Comparison of ENCODE assay signal across 8 cellular contexts in genomic region chr3:10992017-10992945, GRCh38. TPM values are rescaled to one million over a fixed set of nuclear protein-coding genes. Genes with fewer than 3 reads are reported as not detected.
DNase-seq lines count a peak whose midpoint lies in the region; ATAC-seq and TF ChIP-seq lines count a peak whose summit lies in the region.

Gene SLC6A1 (plus strand): TSS chr3:10992748. CDS start chr3:11017212, 24,464 bp downstream.

- POLR2A ChIA-PET in OCI-LY7 (lab: Charles Lee), result no interaction called here

- H4K20me1 ChIP-seq in OCI-LY7 (ENCODE audit: insufficient read depth, low read length), result no peaks in the 10 kb centered on the region

- no peaks in the 10 kb centered on the region for H3K36me3 ChIP-seq in upper lobe of left lung
- H3K36me3 ChIP-seq in OCI-LY7 (ENCODE audit: insufficient read depth, low read length), result no peaks in the 10 kb centered on the region

- H3K9me2 ChIP-seq in OCI-LY7 (ENCODE audit: insufficient read depth, low read length), result no peaks in the 10 kb centered on the region

- intact Hi-C loops in activated naive CD4-positive, alpha-beta T cell treated with anti-CD3 and anti-CD28 coated beads for 36 hours (cut with micrococcal nuclease), result no loop called here
- intact Hi-C loops in dendritic cell treated with granulocyte-macrophage colony-stimulating factor and Interleukin-4, amounts not matched to agents 40 ng/mL and 50 ng/mL, for 4 days (cut with micrococcal nuclease), result no loop called here
- intact Hi-C loops in OCI-LY7 (cut with micrococcal nuclease; ENCODE audit: unreplicated experiment), result no loop called here

- no peaks in the 10 kb centered on the region for H3K36me3 Mint-ChIP-seq in activated naive CD4-positive, alpha-beta T cell treated with anti-CD3 and anti-CD28 coated beads for 36 hours (ENCODE audit: low read depth)
- no peaks in the 10 kb centered on the region for H3K36me3 Mint-ChIP-seq in dendritic cell treated with granulocyte-macrophage colony-stimulating factor and Interleukin-4, amounts not matched to agents 40 ng/mL and 50 ng/mL, for 4 days (ENCODE audit: low read depth)

- no peak for TF ChIP-seq CTCF in upper lobe of left lung (IDR thresholded peaks at IDR 0.05)
- TF ChIP-seq CTCF in OCI-LY7 (conservative IDR thresholded peaks at IDR 0.05; ENCODE audit: low read length), result no peak

- BruUV-seq in OCI-LY7 (replicated peaks; lab: Mats Ljungman, UMichigan), result no TSS peak

- H2AFZ ChIP-seq in OCI-LY7 (ENCODE audit: low read length), result no peak within 1 kb of the TSS

- H3K4me3 Mint-ChIP-seq in activated naive CD4-positive, alpha-beta T cell treated with anti-CD3 and anti-CD28 coated beads for 36 hours, result peak within 1 kb of the TSS; percentile 43
- H3K4me3 Mint-ChIP-seq in dendritic cell treated with granulocyte-macrophage colony-stimulating factor and Interleukin-4, amounts not matched to agents 40 ng/mL and 50 ng/mL, for 4 days, result peak within 1 kb of the TSS; percentile 65

- WGBS in upper lobe of left lung, 2 donors, result 4 to 9% methylated on average over 18 to 26 of the region's 69 CpGs

- H3K4me1 ChIP-seq in upper lobe of left lung, result peaks cover 0 to 19% (median 5%) of the 10 kb centered on the region in 4 donors
- H3K4me1 ChIP-seq in OCI-LY7 (ENCODE audit: insufficient read depth, low read length, poor library complexity, severe bottlenecking), result no peaks in the 10 kb centered on the region

- H3K27me3 Mint-ChIP-seq in activated naive CD4-positive, alpha-beta T cell treated with anti-CD3 and anti-CD28 coated beads for 36 hours (ENCODE audit: low read depth), result peaks cover 61% of the 10 kb centered on the region
- H3K27me3 Mint-ChIP-seq in dendritic cell treated with granulocyte-macrophage colony-stimulating factor and Interleukin-4, amounts not matched to agents 40 ng/mL and 50 ng/mL, for 4 days, result peaks cover 75% of the 10 kb centered on the region

- no peaks in the 10 kb centered on the region for H3K79me2 ChIP-seq in OCI-LY7 (ENCODE audit: insufficient read depth, low read depth, low read length)

- H3K27ac ChIP-seq in upper lobe of left lung (no peak within 1 kb of the TSS), OCI-LY7 (ENCODE audit: low read depth, low read length, poor library complexity, severe bottlenecking) (no peak within 1 kb of the TSS)

- DNase-seq in activated naive CD4-positive, alpha-beta T cell treated with anti-CD3 and anti-CD28 coated beads for 36 hours, result no peak
- DNase-seq in activated naive CD4-positive, alpha-beta T cell (lab: John Stamatoyannopoulos, UW), result no peak
- peak; percentile 79 for DNase-seq in midbrain (lab: John Stamatoyannopoulos, UW)
- DNase-seq in upper lobe of left lung, result peak in 1 of 2 donors; percentile 63
- no peak for DNase-seq in OCI-LY7 (ENCODE audit: low spot score)

- H3K27ac Mint-ChIP-seq in activated naive CD4-positive, alpha-beta T cell treated with anti-CD3 and anti-CD28 coated beads for 36 hours, result no peak within 1 kb of the TSS
- H3K27ac Mint-ChIP-seq in dendritic cell treated with granulocyte-macrophage colony-stimulating factor and Interleukin-4, amounts not matched to agents 40 ng/mL and 50 ng/mL, for 4 days, result no peak within 1 kb of the TSS

- H3K4me1 Mint-ChIP-seq in activated naive CD4-positive, alpha-beta T cell treated with anti-CD3 and anti-CD28 coated beads for 36 hours (ENCODE audit: low read depth), result peaks cover 4% of the 10 kb centered on the region
- H3K4me1 Mint-ChIP-seq in dendritic cell treated with granulocyte-macrophage colony-stimulating factor and Interleukin-4, amounts not matched to agents 40 ng/mL and 50 ng/mL, for 4 days (ENCODE audit: low read depth), result peaks cover 6% of the 10 kb centered on the region

- peak; percentile 12 to 84 for ATAC-seq in upper lobe of left lung (ENCODE audit: low FRiP score in 2 of 2)
- no peak for ATAC-seq in HG03565 (IDR thresholded peaks at IDR 0.05; ENCODE audit: unreplicated experiment)
- ATAC-seq in GM19023 (IDR thresholded peaks at IDR 0.05; ENCODE audit: unreplicated experiment), result no peak

- no peaks in the 10 kb centered on the region for H3K9me3 Mint-ChIP-seq in activated naive CD4-positive, alpha-beta T cell treated with anti-CD3 and anti-CD28 coated beads for 36 hours
- H3K9me3 Mint-ChIP-seq in dendritic cell treated with granulocyte-macrophage colony-stimulating factor and Interleukin-4, amounts not matched to agents 40 ng/mL and 50 ng/mL, for 4 days, result no peaks in the 10 kb centered on the region

- TF ChIP-seq POLR2A in upper lobe of left lung (IDR thresholded peaks at IDR 0.05), result no peak

- no peaks in the 10 kb centered on the region for H3K9me3 ChIP-seq in upper lobe of left lung
- H3K9me3 ChIP-seq in OCI-LY7 (ENCODE audit: low read length), result no peaks in the 10 kb centered on the region

- no peak for TF ChIP-seq EP300 in upper lobe of left lung (IDR thresholded peaks at IDR 0.05)

- peaks cover 0 to 18% (median 8%) of the 10 kb centered on the region in 4 donors for H3K27me3 ChIP-seq in upper lobe of left lung

- H3K4me2 ChIP-seq in OCI-LY7 (ENCODE audit: low read length), result no peak within 1 kb of the TSS

- CTCF ChIA-PET in activated naive CD4-positive, alpha-beta T cell treated with anti-CD3 and anti-CD28 coated beads for 36 hours (lab: Charles Lee), result no interaction called here
- CTCF ChIA-PET in OCI-LY7 (lab: Charles Lee; ENCODE audit: unreplicated experiment), result no interaction called here

- H3K4me3 ChIP-seq in upper lobe of left lung, result peak within 1 kb of the TSS in 3 of 4 donors; percentile 32 to 48 (median 42)
- no peak within 1 kb of the TSS for H3K4me3 ChIP-seq in OCI-LY7 (ENCODE audit: low read depth, low read length, poor library complexity, severe bottlenecking)

RNA-seq across cellular contexts. Expression of gene SLC6A1, which starts in this region (rescaled TPM):
- total RNA-seq in activated naive CD4-positive, alpha-beta T cell treated with anti-CD3 and anti-CD28 coated beads for 36 hours, result not detected
- 10 to 100 TPM in 1 of 6 donors, 1 to 10 TPM in 1, under 1 TPM in 4; 0.46 to 11.5 (median 0.88) TPM for total RNA-seq in upper lobe of left lung
- total RNA-seq in OCI-LY7 (2014; rRNA removed; shearing (Covaris generic)), result not detected in 2 replicates
- not detected in 2 replicates for total RNA-seq in OCI-LY7 (2022)

Comparison
In these comparisons a context has a peak if more than half of its experiments do, and no peak if none do; other contexts are left out.
1. ATAC-seq: peak in upper lobe of left lung (2 of 2); none in HG03565 (single experiment) and GM19023 (single experiment).